In genomic region chr2:42878581-42878980, GRCh38 we compare ENCODE assay signal across 10 cellular contexts.
DNase-seq lines count a peak whose midpoint lies in the region; ATAC-seq lines count a peak whose summit lies in the region.
"Had no signal": no experiment of that assay in that cellular context is flagged by ENCODE, and none has a peak within 500 bp of the region (broad histone marks: within the 10 kb centered on the region; RNA-seq: fewer than 3 reads in every experiment).

No MANE protein-coding gene starts in this region.

- ATAC-seq in HG02623 (IDR thresholded peaks at IDR 0.05; ENCODE audit: unreplicated experiment) = peak; percentile 66
- ATAC-seq in GM21786 (IDR thresholded peaks at IDR 0.05; ENCODE audit: unreplicated experiment) = no peak
- ATAC-seq: effector memory CD8-positive, alpha-beta T cell had no signal

- H3K4me3 Mint-ChIP-seq in activated CD4-positive, alpha-beta T cell treated with anti-CD3 and anti-CD28 coated beads, Interleukin-2, amount 10 ng/mL, durations not matched to agents 24 days and 14 days = peak overlapping the region; percentile 12
- no peak overlapping the region for H3K4me3 Mint-ChIP-seq in activated T-helper 2 cell treated with anti-CD3 and anti-CD28 coated beads, Interferon-gamma antibody, Interleukin-2, Interleukin-4, amounts not matched to agents 10 μg/mL and 5 μg/mL and 100 μg/mL, durations not matched to agents 14 hours and 24 hours and 36 hours (ENCODE audit: low read depth)
- H3K4me3 Mint-ChIP-seq: effector memory CD8-positive, alpha-beta T cell had no signal

- no peaks in the 10 kb centered on the region for H3K4me1 ChIP-seq in effector memory CD4-positive, alpha-beta T cell (ENCODE audit: control insufficient read depth, insufficient read depth, low read length, poor library complexity, severe bottlenecking)

- no peaks in the 10 kb centered on the region for H3K36me3 Mint-ChIP-seq in activated CD4-positive, alpha-beta T cell treated with anti-CD3 and anti-CD28 coated beads, Interleukin-2, amount 10 ng/mL, durations not matched to agents 24 days and 14 days (ENCODE audit: low read depth)
- no peaks in the 10 kb centered on the region for H3K36me3 Mint-ChIP-seq in activated T-helper 2 cell treated with anti-CD3 and anti-CD28 coated beads, Interferon-gamma antibody, Interleukin-2, Interleukin-4, amounts not matched to agents 10 μg/mL and 5 μg/mL and 100 μg/mL, durations not matched to agents 14 hours and 24 hours and 36 hours (ENCODE audit: low read depth)

- H3K27ac ChIP-seq in effector memory CD4-positive, alpha-beta T cell (ENCODE audit: insufficient read depth, low read length, poor library complexity, severe bottlenecking) = no peak overlapping the region

- H3K27me3 ChIP-seq in effector memory CD4-positive, alpha-beta T cell (replicated peaks; ENCODE audit: control insufficient read depth, insufficient read depth, low read length, poor library complexity, severe bottlenecking) = no peaks in the 10 kb centered on the region

- no peaks in the 10 kb centered on the region for H3K9me3 Mint-ChIP-seq in activated CD4-positive, alpha-beta T cell treated with anti-CD3 and anti-CD28 coated beads, Interleukin-2, amount 10 ng/mL, durations not matched to agents 24 days and 14 days
- H3K9me3 Mint-ChIP-seq in activated T-helper 2 cell treated with anti-CD3 and anti-CD28 coated beads, Interferon-gamma antibody, Interleukin-2, Interleukin-4, amounts not matched to agents 10 μg/mL and 5 μg/mL and 100 μg/mL, durations not matched to agents 14 hours and 24 hours and 36 hours = peaks cover 4% of the 10 kb centered on the region
- H3K9me3 Mint-ChIP-seq: effector memory CD8-positive, alpha-beta T cell had no signal

- DNase-seq in activated CD4-positive, alpha-beta T cell treated with anti-CD3 and anti-CD28 coated beads, Interleukin-2, amount 10 ng/mL, durations not matched to agents 24 days and 14 days = peak; percentile 66
- DNase-seq in activated CD4-positive, alpha-beta T cell treated with anti-CD3 and anti-CD28 coated beads for 1 hour = no peak
- DNase-seq in activated T-helper 2 cell treated with anti-CD3 and anti-CD28 coated beads, Interferon-gamma antibody, Interleukin-2, Interleukin-4, amounts not matched to agents 10 μg/mL and 5 μg/mL and 100 μg/mL, durations not matched to agents 14 hours and 24 hours and 36 hours (ENCODE audit: low spot score) = no peak
- DNase-seq in stimulated activated CD8-positive, alpha-beta memory T cell treated with anti-CD3 and anti-CD28 coated beads, Interleukin-4, amount 100 ng/mL, for 48 hours = peak; percentile 43
- no peak for DNase-seq in effector memory CD4-positive, alpha-beta T cell
- no peak for DNase-seq in DMS153 treated with DMSO at 0.1 percent for 48 hours (lab: John Stamatoyannopoulos, UW; ENCODE audit: unreplicated experiment)
- DNase-seq: effector memory CD8-positive, alpha-beta T cell; NCI-H187 had no signal

- peak overlapping the region; percentile 39 for H3K27ac Mint-ChIP-seq in activated CD4-positive, alpha-beta T cell treated with anti-CD3 and anti-CD28 coated beads, Interleukin-2, amount 10 ng/mL, durations not matched to agents 24 days and 14 days
- H3K27ac Mint-ChIP-seq in activated T-helper 2 cell treated with anti-CD3 and anti-CD28 coated beads, Interferon-gamma antibody, Interleukin-2, Interleukin-4, amounts not matched to agents 10 μg/mL and 5 μg/mL and 100 μg/mL, durations not matched to agents 14 hours and 24 hours and 36 hours = peak overlapping the region; percentile 48
- H3K27ac Mint-ChIP-seq: effector memory CD8-positive, alpha-beta T cell had no signal

- no peaks in the 10 kb centered on the region for H3K36me3 ChIP-seq in effector memory CD4-positive, alpha-beta T cell (ENCODE audit: control insufficient read depth, insufficient read depth, low read length)

- intact Hi-C loops in activated CD4-positive, alpha-beta T cell treated with anti-CD3 and anti-CD28 coated beads, Interleukin-2, amount 10 ng/mL, durations not matched to agents 24 days and 14 days (cut with micrococcal nuclease) = no loop called here
- intact Hi-C loops in activated T-helper 2 cell treated with anti-CD3 and anti-CD28 coated beads, Interferon-gamma antibody, Interleukin-2, Interleukin-4, amounts not matched to agents 10 μg/mL and 5 μg/mL and 100 μg/mL, durations not matched to agents 14 hours and 24 hours and 36 hours (cut with micrococcal nuclease) = no loop called here

- no peaks in the 10 kb centered on the region for H3K9me3 ChIP-seq in effector memory CD4-positive, alpha-beta T cell (ENCODE audit: control insufficient read depth, low read length)

- H3K4me3 ChIP-seq in effector memory CD4-positive, alpha-beta T cell (ENCODE audit: insufficient read depth, low read depth, low read length, poor library complexity, severe bottlenecking) = no peak overlapping the region

- H3K4me1 Mint-ChIP-seq in activated CD4-positive, alpha-beta T cell treated with anti-CD3 and anti-CD28 coated beads, Interleukin-2, amount 10 ng/mL, durations not matched to agents 24 days and 14 days = peaks cover 30% of the 10 kb centered on the region
- H3K4me1 Mint-ChIP-seq in activated T-helper 2 cell treated with anti-CD3 and anti-CD28 coated beads, Interferon-gamma antibody, Interleukin-2, Interleukin-4, amounts not matched to agents 10 μg/mL and 5 μg/mL and 100 μg/mL, durations not matched to agents 14 hours and 24 hours and 36 hours (ENCODE audit: low read depth) = peaks cover 30% of the 10 kb centered on the region

- H3K27me3 Mint-ChIP-seq in activated CD4-positive, alpha-beta T cell treated with anti-CD3 and anti-CD28 coated beads, Interleukin-2, amount 10 ng/mL, durations not matched to agents 24 days and 14 days = no peaks in the 10 kb centered on the region
- no peaks in the 10 kb centered on the region for H3K27me3 Mint-ChIP-seq in activated T-helper 2 cell treated with anti-CD3 and anti-CD28 coated beads, Interferon-gamma antibody, Interleukin-2, Interleukin-4, amounts not matched to agents 10 μg/mL and 5 μg/mL and 100 μg/mL, durations not matched to agents 14 hours and 24 hours and 36 hours (ENCODE audit: low read depth)
- H3K27me3 Mint-ChIP-seq: effector memory CD8-positive, alpha-beta T cell had no signal

Comparison
In these comparisons a context has a peak if more than half of its experiments do, and no peak if none do; other contexts are left out.
1. DNase-seq: peak in activated CD4-positive, alpha-beta T cell treated with anti-CD3 and anti-CD28 coated beads, Interleukin-2, amount 10 ng/mL, durations not matched to agents 24 days and 14 days (single experiment) and stimulated activated CD8-positive, alpha-beta memory T cell treated with anti-CD3 and anti-CD28 coated beads, Interleukin-4, amount 100 ng/mL, for 48 hours (single experiment); none in activated CD4-positive, alpha-beta T cell treated with anti-CD3 and anti-CD28 coated beads for 1 hour (single experiment), activated T-helper 2 cell treated with anti-CD3 and anti-CD28 coated beads, Interferon-gamma antibody, Interleukin-2, Interleukin-4, amounts not matched to agents 10 μg/mL and 5 μg/mL and 100 μg/mL, durations not matched to agents 14 hours and 24 hours and 36 hours (single experiment), effector memory CD4-positive, alpha-beta T cell (0 of 3) and DMS153 treated with DMSO at 0.1 percent for 48 hours (single experiment).